In the genomic region with DNA sequence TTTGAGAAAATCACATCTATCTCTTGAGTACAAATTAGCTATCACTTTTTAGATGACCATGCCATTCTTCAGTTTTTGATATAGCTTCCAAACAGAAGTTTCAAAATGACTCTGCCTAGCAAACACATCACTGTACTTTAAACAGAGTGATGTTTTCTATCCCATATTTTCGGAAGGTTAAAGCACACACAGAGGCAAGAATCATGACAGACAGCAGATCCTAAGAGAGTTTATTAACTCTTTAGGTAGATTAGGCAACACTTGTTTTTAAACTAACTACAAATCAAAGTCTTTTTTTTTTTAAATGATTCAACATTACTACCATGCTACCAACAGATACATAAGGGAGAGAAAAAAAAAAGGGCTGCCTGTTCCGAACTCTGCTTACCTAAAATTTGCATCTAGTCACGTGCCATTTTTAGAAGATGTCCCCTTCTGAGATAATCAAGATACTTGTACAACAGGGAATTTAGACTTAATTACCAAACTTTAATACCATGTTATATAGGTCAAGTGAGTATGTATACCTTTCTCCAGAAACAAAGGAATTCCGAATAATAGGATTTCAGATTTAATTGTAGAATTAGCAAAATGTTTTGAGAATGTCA, we compare ENCODE assay signal across 9 cellular contexts. TPM values are rescaled to one million over a fixed set of nuclear protein-coding genes. Genes with fewer than 3 reads are reported as not detected.
DNase-seq lines count a peak whose midpoint lies in the region; ATAC-seq lines count a peak whose summit lies in the region.
"Had no signal": no experiment of that assay in that cellular context is flagged by ENCODE, and none has a peak within 500 bp of the region (broad histone marks: within the 10 kb centered on the region; RNA-seq: fewer than 3 reads in every experiment).

No MANE protein-coding gene starts in this region.

- DNase-seq in activated CD8-positive, alpha-beta memory T cell treated with anti-CD3 and anti-CD28 coated beads, Interleukin-2, amount 10 ng/mL, durations not matched to agents 7 days and 5 days, result no peak
- no peak for DNase-seq in activated CD8-positive, alpha-beta memory T cell treated with anti-CD3 and anti-CD28 coated beads, Interleukin-2, amount 50 U/mL, for 48 hours
- DNase-seq in superior temporal gyrus (ENCODE audit: extremely low spot score) (peak; percentile 34), dedifferentiated amniotic fluid mesenchymal stem cell (ENCODE audit: extremely low spot score) (no peak), H7 (no peak)
- DNase-seq: NCI-H1092 treated with DMSO at 0.1 percent for 48 hours had no signal

- H3K36me3 ChIP-seq in iPS-20b (ENCODE audit: insufficient read depth, low read depth, low read length) (no peaks in the 10 kb centered on the region), H7 (replicated peaks; ENCODE audit: control insufficient read depth, insufficient read depth, low read length) (no peaks in the 10 kb centered on the region)

- H3K9me3 ChIP-seq in iPS-20b (ENCODE audit: insufficient read depth, low read depth, low read length), result no peaks in the 10 kb centered on the region

- ATAC-seq in activated CD8-positive, alpha-beta memory T cell treated with anti-CD3 and anti-CD28 coated beads, Interleukin-2, amount 10 ng/mL, durations not matched to agents 7 days and 5 days, result no peak
- ATAC-seq in HG02884 (IDR thresholded peaks at IDR 0.05; ENCODE audit: unreplicated experiment), result no peak

- peaks cover 11% of the 10 kb centered on the region for H3K27me3 Mint-ChIP-seq in activated CD8-positive, alpha-beta memory T cell treated with anti-CD3 and anti-CD28 coated beads, Interleukin-2, amount 10 ng/mL, durations not matched to agents 7 days and 5 days
- H3K27me3 Mint-ChIP-seq in activated naive CD8-positive, alpha-beta T cell, result no peaks in the 10 kb centered on the region

- H3K4me3 Mint-ChIP-seq in activated CD8-positive, alpha-beta memory T cell treated with anti-CD3 and anti-CD28 coated beads, Interleukin-2, amount 10 ng/mL, durations not matched to agents 7 days and 5 days, result peak overlapping the region; percentile 5
- peak overlapping the region; percentile 96 for H3K4me3 Mint-ChIP-seq in activated naive CD8-positive, alpha-beta T cell

- H3K27me3 ChIP-seq in iPS-20b (ENCODE audit: insufficient read depth, low read length) (no peaks in the 10 kb centered on the region), H7 (ENCODE audit: control insufficient read depth, insufficient read depth, low read length) (no peaks in the 10 kb centered on the region)

- H3K27ac Mint-ChIP-seq in activated CD8-positive, alpha-beta memory T cell treated with anti-CD3 and anti-CD28 coated beads, Interleukin-2, amount 10 ng/mL, durations not matched to agents 7 days and 5 days, result peak overlapping the region; percentile 20
- H3K27ac Mint-ChIP-seq in activated naive CD8-positive, alpha-beta T cell, result peak overlapping the region; percentile 78

- peaks cover 44% of the 10 kb centered on the region for H3K4me1 Mint-ChIP-seq in activated CD8-positive, alpha-beta memory T cell treated with anti-CD3 and anti-CD28 coated beads, Interleukin-2, amount 10 ng/mL, durations not matched to agents 7 days and 5 days
- H3K4me1 Mint-ChIP-seq in activated naive CD8-positive, alpha-beta T cell (ENCODE audit: low read depth), result peaks cover 72% of the 10 kb centered on the region

- H3K27ac ChIP-seq in iPS-20b (ENCODE audit: low read length), result no peak overlapping the region

- peaks cover 21% of the 10 kb centered on the region; the same call in 1 of the 2 replicates for H3K4me1 ChIP-seq in iPS-20b (ENCODE audit: insufficient read depth, low read length)

- CTCF ChIA-PET in activated CD8-positive, alpha-beta memory T cell treated with anti-CD3 and anti-CD28 coated beads, Interleukin-2, amount 10 ng/mL, durations not matched to agents 7 days and 5 days (lab: Charles Lee), result interaction anchor here (0.7 to 1.0 kb wide), 3 partner anchors 61 to 137 kb away, joined by 3 to 4 read pairs (median 4); no protein-coding TSS in a partner anchor

- no peaks in the 10 kb centered on the region for H3K9me3 Mint-ChIP-seq in activated CD8-positive, alpha-beta memory T cell treated with anti-CD3 and anti-CD28 coated beads, Interleukin-2, amount 10 ng/mL, durations not matched to agents 7 days and 5 days (ENCODE audit: low read depth)
- H3K9me3 Mint-ChIP-seq in activated naive CD8-positive, alpha-beta T cell (ENCODE audit: low read depth), result no peaks in the 10 kb centered on the region

- peak overlapping the region; percentile 81; the same call in 1 of the 2 replicates for H3K4me3 ChIP-seq in iPS-20b (ENCODE audit: low read length)
- no peak overlapping the region for H3K4me3 ChIP-seq in H7 (ENCODE audit: insufficient read depth, low read depth, low read length)

- H3K36me3 Mint-ChIP-seq in activated CD8-positive, alpha-beta memory T cell treated with anti-CD3 and anti-CD28 coated beads, Interleukin-2, amount 10 ng/mL, durations not matched to agents 7 days and 5 days, result peaks cover 2% of the 10 kb centered on the region
- H3K36me3 Mint-ChIP-seq in activated naive CD8-positive, alpha-beta T cell, result no peaks in the 10 kb centered on the region

- peak overlapping the region; percentile 79; the same call in 1 of the 2 replicates for H3K9ac ChIP-seq in iPS-20b (ENCODE audit: low read depth, low read length)

RNA-seq across cellular contexts. Expression of a gene that starts 2.7 kb away (rescaled TPM):
- 10 to 100 TPM; 41.8 to 54.9 TPM for total RNA-seq in activated CD8-positive, alpha-beta memory T cell treated with anti-CD3 and anti-CD28 coated beads, Interleukin-2, amount 10 ng/mL, durations not matched to agents 7 days and 5 days
- total RNA-seq in H7 (2014; rRNA removed; shearing (Covaris generic)), result 46.7 and 53.8 TPM in 2 replicates
